In the genomic region with DNA sequence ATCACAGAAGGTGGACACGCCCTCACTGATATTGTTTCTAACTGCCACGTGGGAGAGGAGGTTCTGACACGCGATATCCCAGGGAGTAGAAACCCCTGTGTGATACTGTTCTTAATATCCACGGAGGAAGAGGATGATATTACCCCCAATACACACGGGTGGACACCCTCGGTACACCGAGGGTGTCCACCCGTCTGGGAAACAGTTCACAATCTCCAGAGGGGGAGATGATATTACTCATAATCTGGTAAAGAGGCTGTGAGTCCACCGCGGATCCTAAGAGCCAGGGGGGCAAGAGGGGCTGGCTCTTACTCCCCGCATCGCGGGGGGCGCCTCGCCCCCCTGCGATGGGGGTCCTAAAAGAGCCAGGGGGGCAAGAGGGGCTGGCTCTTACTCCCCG, we compare ENCODE assay signal across 15 cellular contexts. TPM values are rescaled to one million over a fixed set of nuclear protein-coding genes. Genes with fewer than 3 reads are reported as not detected.
DNase-seq lines count a peak whose midpoint lies in the region; ATAC-seq, FAIRE-seq and TF ChIP-seq lines count a peak whose summit lies in the region.
"Had no signal": no experiment of that assay in that cellular context is flagged by ENCODE, and none has a peak within 500 bp of the region (broad histone marks: within the 10 kb centered on the region; RNA-seq: fewer than 3 reads in every experiment).

No MANE protein-coding gene starts in this region.

- peak overlapping the region; percentile 17 for H3K4me3 Mint-ChIP-seq in activated CD8-positive, alpha-beta memory T cell treated with anti-CD3 and anti-CD28 coated beads, Interleukin-2, amount 10 ng/mL, durations not matched to agents 7 days and 5 days
- H3K4me3 Mint-ChIP-seq in T-helper 17 cell, result peak overlapping the region; percentile 79
- H3K4me3 Mint-ChIP-seq in stimulated activated naive B cell treated with anti-CD40 and anti-IgM and Interleukin-4, amounts not matched to agents 10 μg/mL and 1 μg/mL and 100 μg/mL, for 72 hours, result peak overlapping the region in 1 of 2 donors; percentile 45
- H3K4me3 Mint-ChIP-seq: nephron had no signal

- H3K27me3 Mint-ChIP-seq in activated CD8-positive, alpha-beta memory T cell treated with anti-CD3 and anti-CD28 coated beads, Interleukin-2, amount 10 ng/mL, durations not matched to agents 7 days and 5 days, result peaks cover 5% of the 10 kb centered on the region
- peaks cover 17% of the 10 kb centered on the region for H3K27me3 Mint-ChIP-seq in T-helper 17 cell
- H3K27me3 Mint-ChIP-seq in stimulated activated naive B cell treated with anti-CD40 and anti-IgM and Interleukin-4, amounts not matched to agents 10 μg/mL and 1 μg/mL and 100 μg/mL, for 72 hours, result peaks cover 25 to 29% of the 10 kb centered on the region in 2 donors

- intact Hi-C loops in esophagus muscularis mucosa (cut with DNase I), result no loop called here

- no peaks in the 10 kb centered on the region for H3K9me3 Mint-ChIP-seq in activated CD8-positive, alpha-beta memory T cell treated with anti-CD3 and anti-CD28 coated beads, Interleukin-2, amount 10 ng/mL, durations not matched to agents 7 days and 5 days (ENCODE audit: low read depth)
- H3K9me3 Mint-ChIP-seq in stimulated activated naive B cell treated with anti-CD40 and anti-IgM and Interleukin-4, amounts not matched to agents 10 μg/mL and 1 μg/mL and 100 μg/mL, for 72 hours, result no peaks in the 10 kb centered on the region

- H3K27ac Mint-ChIP-seq in activated CD8-positive, alpha-beta memory T cell treated with anti-CD3 and anti-CD28 coated beads, Interleukin-2, amount 10 ng/mL, durations not matched to agents 7 days and 5 days, result no peak overlapping the region
- no peak overlapping the region for H3K27ac Mint-ChIP-seq in T-helper 17 cell
- H3K27ac Mint-ChIP-seq in stimulated activated naive B cell treated with anti-CD40 and anti-IgM and Interleukin-4, amounts not matched to agents 10 μg/mL and 1 μg/mL and 100 μg/mL, for 72 hours, result peak overlapping the region; percentile 39
- H3K27ac Mint-ChIP-seq: nephron had no signal

- CTCF ChIA-PET in activated CD8-positive, alpha-beta memory T cell treated with anti-CD3 and anti-CD28 coated beads, Interleukin-2, amount 10 ng/mL, durations not matched to agents 7 days and 5 days (lab: Charles Lee), result interaction anchor here (1.2 kb wide), 1 partner anchor 12 kb away, joined by 3 read pairs; no protein-coding TSS in a partner anchor

- no peak for FAIRE-seq in HTR-8/SVneo (lab: Jason Lieb, UNC)
- FAIRE-seq: RCC 7860 had no signal

- TF ChIP-seq CTCF in esophagus muscularis mucosa (IDR thresholded peaks at IDR 0.05), result no peak
- TF ChIP-seq CTCF in GM13976 (IDR thresholded peaks at IDR 0.05; ENCODE audit: borderline replicate concordance, control extremely low read depth, extremely low read depth, insufficient read depth, missing control alignments), result no peak

- peaks cover 11% of the 10 kb centered on the region for H3K4me1 Mint-ChIP-seq in activated CD8-positive, alpha-beta memory T cell treated with anti-CD3 and anti-CD28 coated beads, Interleukin-2, amount 10 ng/mL, durations not matched to agents 7 days and 5 days
- H3K4me1 Mint-ChIP-seq in T-helper 17 cell, result peaks cover 10% of the 10 kb centered on the region
- H3K4me1 Mint-ChIP-seq in stimulated activated naive B cell treated with anti-CD40 and anti-IgM and Interleukin-4, amounts not matched to agents 10 μg/mL and 1 μg/mL and 100 μg/mL, for 72 hours, result peaks cover 8% of the 10 kb centered on the region in 2 donors

- peak; percentile 28 for ATAC-seq in activated CD8-positive, alpha-beta memory T cell treated with anti-CD3 and anti-CD28 coated beads, Interleukin-2, amount 10 ng/mL, durations not matched to agents 7 days and 5 days
- ATAC-seq in T-helper 17 cell, result peak; percentile 6
- no peak for ATAC-seq in stimulated activated naive B cell treated with anti-CD40 and anti-IgM and Interleukin-4, amounts not matched to agents 10 μg/mL and 1 μg/mL and 100 μg/mL, for 72 hours (replicated peaks)

- H3K27me3 ChIP-seq in esophagus muscularis mucosa, result peaks cover 0 to 21% (median 5%) of the 10 kb centered on the region in 4 donors
- H3K27me3 ChIP-seq: colonic mucosa had no signal

- no peak for DNase-seq in activated CD8-positive, alpha-beta memory T cell treated with anti-CD3 and anti-CD28 coated beads, Interleukin-2, amount 10 ng/mL, durations not matched to agents 7 days and 5 days
- DNase-seq in activated CD8-positive, alpha-beta memory T cell treated with anti-CD3 and anti-CD28 coated beads for 24 hours, result no peak
- DNase-seq in T-helper 17 cell (no peak), esophagus muscularis mucosa (ENCODE audit: extremely low spot score) (no peak), GM13976 (ENCODE audit: low spot score) (no peak), HTR-8/SVneo (ENCODE audit: insufficient read length, low spot score) (no peak), GM19238 (ENCODE audit: insufficient read length, low spot score) (no peak)
- DNase-seq in stimulated activated naive B cell treated with anti-CD40 and anti-IgM and Interleukin-4, amounts not matched to agents 10 μg/mL and 1 μg/mL and 100 μg/mL, for 72 hours, result no peak
- DNase-seq: GDM1, NCI-H1105 had no signal

- H3K9me3 ChIP-seq in T-helper 17 cell (ENCODE audit: control insufficient read depth, low read length, poor library complexity, severe bottlenecking), result no peaks in the 10 kb centered on the region
- H3K9me3 ChIP-seq in esophagus muscularis mucosa, result no peaks in the 10 kb centered on the region
- H3K9me3 ChIP-seq: colonic mucosa, HAP-1, tibial nerve had no signal

- 45% methylated on average over 11 of the region's 18 CpGs for WGBS in esophagus muscularis mucosa

- H3K27ac ChIP-seq in esophagus muscularis mucosa (replicated peaks in 1 of 4), result no peak overlapping the region
- H3K27ac ChIP-seq: colonic mucosa, tibial nerve had no signal

- in situ Hi-C loops in GM13976 (cut with MboI; ENCODE audit: low sequenced_read_pairs, unreplicated experiment), result no loop called here

- H3K4me1 ChIP-seq in esophagus muscularis mucosa, result peaks cover 0 to 13% (median 9%) of the 10 kb centered on the region in 4 donors
- H3K4me1 ChIP-seq: colonic mucosa, HAP-1 had no signal

- no peak for TF ChIP-seq EP300 in esophagus muscularis mucosa (IDR thresholded peaks at IDR 0.05)

- H3K4me3 ChIP-seq in esophagus muscularis mucosa, result peak overlapping the region; percentile 34 to 50 (median 37)
- H3K4me3 ChIP-seq: colonic mucosa, HAP-1 had no signal

- H3K36me3 Mint-ChIP-seq in activated CD8-positive, alpha-beta memory T cell treated with anti-CD3 and anti-CD28 coated beads, Interleukin-2, amount 10 ng/mL, durations not matched to agents 7 days and 5 days, result no peaks in the 10 kb centered on the region
- H3K36me3 Mint-ChIP-seq in T-helper 17 cell (ENCODE audit: low read depth), result no peaks in the 10 kb centered on the region
- no peaks in the 10 kb centered on the region for H3K36me3 Mint-ChIP-seq in stimulated activated naive B cell treated with anti-CD40 and anti-IgM and Interleukin-4, amounts not matched to agents 10 μg/mL and 1 μg/mL and 100 μg/mL, for 72 hours

- no peak for TF ChIP-seq POLR2A in esophagus muscularis mucosa (IDR thresholded peaks at IDR 0.05; ENCODE audit: low read depth)

- H3K36me3 ChIP-seq in esophagus muscularis mucosa, result no peaks in the 10 kb centered on the region
- H3K36me3 ChIP-seq: colonic mucosa, HAP-1, tibial nerve had no signal

RNA-seq across cellular contexts. Expression of gene RGCC, which starts 29.6 kb away (rescaled TPM):
- total RNA-seq in activated CD8-positive, alpha-beta memory T cell treated with anti-CD3 and anti-CD28 coated beads, Interleukin-2, amount 10 ng/mL, durations not matched to agents 7 days and 5 days, result 10 to 100 TPM; 25.5 to 34.7 TPM
- total RNA-seq in T-helper 17 cell, result 100 to 1,000 TPM; 283 to 548 TPM
- total RNA-seq in esophagus muscularis mucosa, result 100 to 1,000 TPM in 1 of 4 donors, 10 to 100 TPM in 3; 56.5 to 142 (median 77.1) TPM

Comparison
In these comparisons a context has a peak if more than half of its experiments do, and no peak if none do; other contexts are left out.
1. ATAC-seq: peak in activated CD8-positive, alpha-beta memory T cell treated with anti-CD3 and anti-CD28 coated beads, Interleukin-2, amount 10 ng/mL, durations not matched to agents 7 days and 5 days (single experiment) and T-helper 17 cell (single experiment); none in stimulated activated naive B cell treated with anti-CD40 and anti-IgM and Interleukin-4, amounts not matched to agents 10 μg/mL and 1 μg/mL and 100 μg/mL, for 72 hours (0 of 2).